Comparison of ENCODE assay signal across 8 cellular contexts in genomic region chr2:231960810-231961348, GRCh38. TPM values are rescaled to one million over a fixed set of nuclear protein-coding genes. Genes with fewer than 3 reads are reported as not detected.
DNase-seq lines count a peak whose midpoint lies in the region; ATAC-seq and TF ChIP-seq lines count a peak whose summit lies in the region.

No MANE protein-coding gene starts in this region.

- no peak for TF ChIP-seq CTCF in AG09309 (IDR thresholded peaks at IDR 0.05; ENCODE audit: control insufficient read depth, insufficient read depth, low read depth, low read length, missing control alignments)
- TF ChIP-seq CTCF in HFF-Myc (IDR thresholded peaks at IDR 0.05; ENCODE audit: low read depth, low read length, missing control alignments), result no peak
- TF ChIP-seq CTCF in astrocyte of the cerebellum (IDR thresholded peaks at IDR 0.05; ENCODE audit: low read depth, low read length, missing control alignments), result no peak
- TF ChIP-seq CTCF in lower lobe of right lung (IDR thresholded peaks at IDR 0.05), result no peak

- H3K4me3 ChIP-seq in AG09309 (ENCODE audit: control insufficient read depth, low read depth, low read length) (peak overlapping the region; percentile 98), HFF-Myc (replicated peaks; ENCODE audit: low read depth, low read length) (peak overlapping the region; percentile 91), astrocyte of the cerebellum (ENCODE audit: low read depth, low read length) (peak overlapping the region; percentile 73), lower lobe of right lung (peak overlapping the region; percentile 89)

- peak overlapping the region; percentile 88 for H3K27ac ChIP-seq in lower lobe of right lung

- no peaks in the 10 kb centered on the region for H3K9me3 ChIP-seq in lower lobe of right lung

- H3K36me3 ChIP-seq in lower lobe of right lung, result no peaks in the 10 kb centered on the region

- intact Hi-C loops in lower lobe of right lung (cut with DNase I), result no loop called here

- no peak for ATAC-seq in lower lobe of right lung

- no peaks in the 10 kb centered on the region for H3K27me3 ChIP-seq in lower lobe of right lung (ENCODE audit: low read depth)

- DNase-seq in AG09309 (ENCODE audit: low read depth), result no peak
- no peak for DNase-seq in HFF-Myc (ENCODE audit: extremely low read depth, low read depth)
- no peak for DNase-seq in astrocyte of the cerebellum (ENCODE audit: low read depth)
- no peak for DNase-seq in lower lobe of right lung
- DNase-seq in SHP77 (lab: John Stamatoyannopoulos, UW), result no peak
- DNase-seq in D341Med (ENCODE audit: low spot score), result no peak
- DNase-seq in NCI-H2081 (lab: John Stamatoyannopoulos, UW), result no peak
- DNase-seq in NCI-H510A (lab: John Stamatoyannopoulos, UW), result no peak

- H3K4me1 ChIP-seq in lower lobe of right lung, result peaks cover 16% of the 10 kb centered on the region

- in situ Hi-C loops in astrocyte of the cerebellum (cut with HindIII; ENCODE audit: low sequenced_read_pairs), result no loop called here

RNA-seq across cellular contexts. Expression of gene DIS3L2, which starts 0.6 kb away (rescaled TPM):
- 34.4 TPM for total RNA-seq in lower lobe of right lung

RNA-seq across cellular contexts. Expression of gene NPPC, which starts 34.7 kb away (rescaled TPM):
- total RNA-seq in lower lobe of right lung, result not detected
